ENCODE assay signal across 9 cellular contexts in the genomic region with DNA sequence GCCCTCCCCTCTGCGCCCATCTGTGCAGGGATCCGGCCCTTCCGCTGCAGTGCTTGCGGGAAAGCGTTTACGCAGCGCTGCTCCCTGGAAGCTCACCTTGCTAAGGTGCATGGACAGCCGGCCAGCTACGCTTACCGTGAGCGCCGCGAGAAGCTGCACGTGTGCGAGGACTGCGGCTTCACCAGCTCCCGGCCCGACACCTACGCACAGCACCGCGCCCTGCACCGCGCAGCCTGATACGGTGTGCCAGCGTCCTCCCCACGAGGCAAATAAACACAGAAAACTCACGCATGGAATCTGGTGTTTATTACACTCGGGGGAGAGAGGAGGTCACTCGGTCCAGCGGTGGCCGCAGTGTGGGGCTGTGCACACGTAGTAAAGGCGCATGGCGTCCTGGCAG. TPM values are rescaled to one million over a fixed set of nuclear protein-coding genes. Genes with fewer than 3 reads are reported as not detected.
DNase-seq lines count a peak whose midpoint lies in the region; ATAC-seq and TF ChIP-seq lines count a peak whose summit lies in the region.
"Had no signal": no experiment of that assay in that cellular context is flagged by ENCODE, and none has a peak within 500 bp of the region (broad histone marks: within the 10 kb centered on the region; RNA-seq: fewer than 3 reads in every experiment).

No MANE protein-coding gene starts in this region.

- H4K20me1 ChIP-seq in OCI-LY7 (ENCODE audit: insufficient read depth, low read length): no peaks in the 10 kb centered on the region

- peak overlapping the region; percentile 73 for H3K4me2 ChIP-seq in OCI-LY7 (ENCODE audit: low read length)

- peaks cover 13% of the 10 kb centered on the region; the same call in 1 of the 2 replicates for H3K79me2 ChIP-seq in OCI-LY7 (ENCODE audit: insufficient read depth, low read depth, low read length)

- H2AFZ ChIP-seq in OCI-LY7 (ENCODE audit: low read length): no peak overlapping the region

- no peak overlapping the region for H3K27ac ChIP-seq in OCI-LY7 (ENCODE audit: low read depth, low read length, poor library complexity, severe bottlenecking)
- H3K27ac ChIP-seq in effector memory CD4-positive, alpha-beta T cell (ENCODE audit: insufficient read depth, low read length, poor library complexity, severe bottlenecking): no peak overlapping the region

- H3K36me3 Mint-ChIP-seq in Calu3 (ENCODE audit: insufficient read depth, unreplicated experiment) (peaks cover 59% of the 10 kb centered on the region), osteocyte (ENCODE audit: unreplicated experiment) (peaks cover 13% of the 10 kb centered on the region)

- H3K27ac Mint-ChIP-seq in Calu3 (ENCODE audit: unreplicated experiment) (peak overlapping the region; percentile 99), osteocyte (ENCODE audit: unreplicated experiment) (no peak overlapping the region)

- intact Hi-C loops in Calu3 (cut with micrococcal nuclease; ENCODE audit: unreplicated experiment) (no loop called here), OCI-LY7 (cut with micrococcal nuclease; ENCODE audit: unreplicated experiment) (no loop called here)

- H3K4me3 ChIP-seq in OCI-LY7 (ENCODE audit: low read depth, low read length, poor library complexity, severe bottlenecking): peak overlapping the region; percentile 80
- H3K4me3 ChIP-seq in effector memory CD4-positive, alpha-beta T cell (ENCODE audit: insufficient read depth, low read depth, low read length, poor library complexity, severe bottlenecking): peak overlapping the region; percentile 80

- CTCF ChIA-PET in Calu3 (lab: Charles Lee): no interaction called here
- CTCF ChIA-PET in OCI-LY7 (lab: Charles Lee; ENCODE audit: unreplicated experiment): no interaction called here

- H3K4me1 Mint-ChIP-seq in Calu3 (ENCODE audit: low read depth, unreplicated experiment) (peaks cover 38% of the 10 kb centered on the region), osteocyte (ENCODE audit: unreplicated experiment) (peaks cover 20% of the 10 kb centered on the region)

- H3K4me3 Mint-ChIP-seq in Calu3 (ENCODE audit: low read depth, unreplicated experiment): peak overlapping the region; percentile 90
- H3K4me3 Mint-ChIP-seq in osteocyte (ENCODE audit: unreplicated experiment): peak overlapping the region; percentile 89

- POLR2A ChIA-PET in OCI-LY7 (lab: Charles Lee): no interaction called here

- H3K9me3 Mint-ChIP-seq in Calu3 (ENCODE audit: low read depth, unreplicated experiment) (no peaks in the 10 kb centered on the region), osteocyte (ENCODE audit: unreplicated experiment) (no peaks in the 10 kb centered on the region)

- BruUV-seq in Calu3 (replicated peaks; lab: Mats Ljungman, UMichigan) (no TSS peak), OCI-LY7 (replicated peaks; lab: Mats Ljungman, UMichigan) (no TSS peak)

- peaks cover 28% of the 10 kb centered on the region for H3K4me1 ChIP-seq in OCI-LY7 (ENCODE audit: insufficient read depth, low read length, poor library complexity, severe bottlenecking)
- peaks cover 20% of the 10 kb centered on the region for H3K4me1 ChIP-seq in effector memory CD4-positive, alpha-beta T cell (ENCODE audit: control insufficient read depth, insufficient read depth, low read length, poor library complexity, severe bottlenecking)

- DNase-seq in Calu3: no peak
- no peak for DNase-seq in OCI-LY7 (ENCODE audit: low spot score)
- DNase-seq in effector memory CD4-positive, alpha-beta T cell: no peak
- DNase-seq in osteocyte (ENCODE audit: extremely low spot score, unreplicated experiment): no peak
- DNase-seq in T1000 (lab: John Stamatoyannopoulos, UW): no peak
- DNase-seq in nucleus accumbens (lab: John Stamatoyannopoulos, UW): no peak
- DNase-seq in DMS53 (lab: John Stamatoyannopoulos, UW): no peak

- TF ChIP-seq CTCF in Calu3 (IDR thresholded peaks at IDR 0.05; ENCODE audit: unreplicated experiment): no peak
- TF ChIP-seq CTCF in OCI-LY7 (conservative IDR thresholded peaks at IDR 0.05; ENCODE audit: low read length): no peak
- no peak for TF ChIP-seq CTCF in osteocyte (IDR thresholded peaks at IDR 0.05)

- no peaks in the 10 kb centered on the region for H3K9me3 ChIP-seq in OCI-LY7 (ENCODE audit: low read length)
- no peaks in the 10 kb centered on the region for H3K9me3 ChIP-seq in effector memory CD4-positive, alpha-beta T cell (ENCODE audit: control insufficient read depth, low read length)

- no peaks in the 10 kb centered on the region for H3K9me2 ChIP-seq in OCI-LY7 (ENCODE audit: insufficient read depth, low read length)

- ATAC-seq in HG03460 (IDR thresholded peaks at IDR 0.05; ENCODE audit: unreplicated experiment): no peak

- H3K27me3 Mint-ChIP-seq in Calu3 (ENCODE audit: unreplicated experiment): peaks cover 12% of the 10 kb centered on the region
- no peaks in the 10 kb centered on the region for H3K27me3 Mint-ChIP-seq in osteocyte (ENCODE audit: unreplicated experiment)

- H3K27me3 ChIP-seq in effector memory CD4-positive, alpha-beta T cell (replicated peaks; ENCODE audit: control insufficient read depth, insufficient read depth, low read length, poor library complexity, severe bottlenecking): no peaks in the 10 kb centered on the region

- peaks cover 30% of the 10 kb centered on the region for H3K36me3 ChIP-seq in OCI-LY7 (ENCODE audit: insufficient read depth, low read length)
- H3K36me3 ChIP-seq in effector memory CD4-positive, alpha-beta T cell (ENCODE audit: control insufficient read depth, insufficient read depth, low read length): peaks cover 32% of the 10 kb centered on the region

RNA-seq across cellular contexts. Expression of a gene that starts 1.2 kb away (rescaled TPM):
- total RNA-seq in Calu3 (2022) (91.6 and 92.2 TPM in 2 replicates), OCI-LY7 (2022) (76.0 and 78.6 TPM in 2 replicates), osteocyte (61.8 and 62.2 TPM in 2 replicates)
- 149 and 151 TPM in 2 replicates for total RNA-seq in OCI-LY7 (2014; rRNA removed; shearing (Covaris generic))

RNA-seq across cellular contexts. Expression of a gene that starts 1.8 kb away (rescaled TPM):
- total RNA-seq in Calu3 (2022) (204 and 210 TPM in 2 replicates), OCI-LY7 (2022) (133 and 136 TPM in 2 replicates), osteocyte (172 and 177 TPM in 2 replicates)
- 198 and 200 TPM in 2 replicates for total RNA-seq in OCI-LY7 (2014; rRNA removed; shearing (Covaris generic))

RNA-seq across cellular contexts. Expression of a gene that starts 2.5 kb away (rescaled TPM):
- total RNA-seq in Calu3 (2022): not detected in 2 replicates
- not detected in 2 replicates for total RNA-seq in OCI-LY7 (2014; rRNA removed; shearing (Covaris generic))
- total RNA-seq in OCI-LY7 (2022): not detected in 2 replicates
- not detected in 2 replicates for total RNA-seq in osteocyte
- total RNA-seq: glomerular endothelial cell had no signal

RNA-seq across cellular contexts. Expression of a gene that starts 26.4 kb away (rescaled TPM):
- total RNA-seq in Calu3 (2022) (823 and 894 TPM in 2 replicates), OCI-LY7 (2022) (337 and 339 TPM in 2 replicates), osteocyte (789 and 808 TPM in 2 replicates)
- total RNA-seq in OCI-LY7 (2014; rRNA removed; shearing (Covaris generic)): 125 and 166 TPM in 2 replicates

RNA-seq across cellular contexts. Expression of a gene that starts 38.8 kb away (rescaled TPM):
- not detected in 2 replicates for total RNA-seq in Calu3 (2022)
- not detected in 2 replicates for total RNA-seq in OCI-LY7 (2014; rRNA removed; shearing (Covaris generic))
- not detected in 2 replicates for total RNA-seq in OCI-LY7 (2022)
- total RNA-seq in osteocyte: not detected in 2 replicates
